Comparison of ENCODE assay signal across 27 cellular contexts in the genomic region with DNA sequence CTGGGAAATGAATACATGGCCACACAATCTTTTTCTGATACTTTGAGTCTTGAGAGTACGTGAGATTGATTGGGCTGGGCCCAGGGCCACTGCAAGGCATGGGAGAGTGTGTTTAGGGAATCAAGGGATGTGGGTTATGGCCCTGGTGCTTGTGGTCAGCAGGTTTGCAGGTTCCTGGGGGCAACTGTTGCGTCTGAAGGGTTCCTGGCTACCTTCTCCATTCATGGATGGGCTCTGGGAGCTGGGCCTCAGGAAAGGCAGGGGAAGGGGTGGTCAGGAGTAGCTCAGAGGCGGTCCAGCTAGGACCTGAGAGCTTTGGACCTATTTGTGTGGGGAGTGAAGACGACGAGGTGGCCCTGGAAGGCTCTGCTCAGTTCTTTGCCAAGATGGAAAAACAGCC. TPM values are rescaled to one million over a fixed set of nuclear protein-coding genes. Genes with fewer than 3 reads are reported as not detected.
"Had no signal": no experiment of that assay in that cellular context is flagged by ENCODE, and none has a peak within 500 bp of the region (broad histone marks: within the 10 kb centered on the region; RNA-seq: fewer than 3 reads in every experiment).

No MANE protein-coding gene starts in this region.

- ATAC-seq: activated T-cell treated with anti-CD3 and anti-CD28 coated beads, Interleukin-2, amount 50 U/mL, for 72 hours; body of pancreas; SK-N-SH treated with all-trans-retinoic acid at 6 μM for 48 hours had no signal

- FAIRE-seq: bronchial epithelial cell had no signal

- H3K4me1 ChIP-seq: body of pancreas, SJCRH30 had no signal

- H3K36me3 ChIP-seq: MG63, Peyer's patch, SJCRH30 had no signal

- H3K27ac ChIP-seq: body of pancreas, Peyer's patch, RWPE1, SJCRH30 had no signal

- H3K9me3 ChIP-seq: body of pancreas, MG63, Peyer's patch, SJCRH30 had no signal

- H3K4me3 ChIP-seq: body of pancreas, MG63, Peyer's patch, SJCRH30 had no signal

- DNase-seq: activated CD4-positive, alpha-beta T cell treated with anti-CD3 and anti-CD28 coated beads for 1 hour; activated CD4-positive, alpha-beta T cell treated with anti-CD3 and anti-CD28 coated beads, Interleukin-2, amount 10 ng/mL, durations not matched to agents 24 days and 14 days; activated CD4-positive, alpha-beta T cell treated with anti-CD3 and anti-CD28 coated beads, Interleukin-2, amount 50 U/mL, for 48 hours; activated gamma-delta T cell treated with Interleukin-2 at 50 U/mL for 16 hours; activated naive CD4-positive, alpha-beta T cell treated with anti-CD3 and anti-CD28 coated beads, Interleukin-2, amount 10 ng/mL, durations not matched to agents 7 days and 5 days; activated naive CD8-positive, alpha-beta T cell treated with anti-CD3 and anti-CD28 coated beads for 36 hours; activated T-cell treated with anti-CD3 and anti-CD28 coated beads, Interleukin-2, amount 50 U/mL, for 72 hours; aorta; body of pancreas; central memory CD4-positive, alpha-beta T cell; MG63; NCI-H1092 treated with DMSO at 0.1 percent for 48 hours; NCI-H1417 treated with DMSO at 0.1 percent for 48 hours; NCI-H1694; NCI-H2029; NCI-H2107; NCI-H345; NCI-H510A; NCI-H69; NK-92 treated with Interleukin-12 subunit alpha and Interleukin-12 subunit beta, amount 100 ng/mL, for 24 hours; Right ventricle myocardium superior; SJCRH30; SW 1271 had no signal

- H3K27me3 ChIP-seq: body of pancreas, MG63, Peyer's patch, SJCRH30 had no signal

RNA-seq across cellular contexts. Expression of a gene that starts 8.4 kb away (rescaled TPM):
- total RNA-seq: bronchial epithelial cell had no signal
